Comparison of ENCODE assay signal across 16 cellular contexts in genomic region chr1:215957692-215958091, GRCh38.
DNase-seq lines count a peak whose midpoint lies in the region; ATAC-seq and TF ChIP-seq lines count a peak whose summit lies in the region.
"Had no signal": no experiment of that assay in that cellular context is flagged by ENCODE, and none has a peak within 500 bp of the region (broad histone marks: within the 10 kb centered on the region; RNA-seq: fewer than 3 reads in every experiment).

No MANE protein-coding gene starts in this region.

- no peak overlapping the region for H3K4me3 ChIP-seq in choroid plexus epithelial cell (ENCODE audit: low read depth, low read length)
- H3K4me3 ChIP-seq: spleen had no signal

- peak; percentile 67 for DNase-seq in COLO829 (ENCODE audit: low spot score)
- DNase-seq in HFFc6: peak; percentile 6
- peak; percentile 10 for DNase-seq in choroid plexus epithelial cell (ENCODE audit: low read depth)
- DNase-seq in mesothelial cell of epicardium (ENCODE audit: low spot score in 2 of 2, unreplicated experiment in 2 of 2): peak; percentile 25 to 39
- no peak for DNase-seq in substantia nigra (lab: John Stamatoyannopoulos, UW)
- DNase-seq: activated CD4-positive, alpha-beta T cell treated with anti-CD3 and anti-CD28 coated beads for 36 hours; activated naive CD8-positive, alpha-beta T cell treated with anti-CD3 and anti-CD28 coated beads, Interleukin-2, amount 50 U/mL, for 24 hours; activated T-cell treated with anti-CD3 and anti-CD28 coated beads, Interleukin-2, amount 50 U/mL, for 1 hour; DMS 273 treated with DMSO at 0.1 percent for 48 hours; NCI-H187 treated with DMSO at 0.1 percent for 48 hours; NCI-H526 treated with DMSO at 0.1 percent for 48 hours; spleen; T-helper 2 cell had no signal

- ATAC-seq in GM19023 (IDR thresholded peaks at IDR 0.05; ENCODE audit: unreplicated experiment) (no peak), HG02798 (IDR thresholded peaks at IDR 0.05; ENCODE audit: poor library complexity, unreplicated experiment) (no peak), GM18861 (IDR thresholded peaks at IDR 0.05; ENCODE audit: unreplicated experiment) (no peak)
- ATAC-seq: activated CD4-positive, alpha-beta T cell treated with anti-CD3 and anti-CD28 coated beads for 36 hours; activated naive CD8-positive, alpha-beta T cell treated with anti-CD3 and anti-CD28 coated beads, Interleukin-2, amount 50 U/mL, for 24 hours had no signal

- H3K27me3 Mint-ChIP-seq in HFFc6 (ENCODE audit: insufficient read depth): 0 out of 2 replicates have a peak, but pooled peaks cover 1% of the 10 kb centered on the region
- H3K27me3 Mint-ChIP-seq in mesothelial cell of epicardium (ENCODE audit: low read depth): peaks cover 9% of the 10 kb centered on the region
- H3K27me3 Mint-ChIP-seq: activated CD4-positive, alpha-beta T cell treated with anti-CD3 and anti-CD28 coated beads for 36 hours; activated naive CD8-positive, alpha-beta T cell treated with anti-CD3 and anti-CD28 coated beads, Interleukin-2, amount 50 U/mL, for 24 hours had no signal

- H3K9me3 Mint-ChIP-seq in HFFc6: no peaks in the 10 kb centered on the region; the same call in 1 of the 2 replicates
- no peaks in the 10 kb centered on the region for H3K9me3 Mint-ChIP-seq in mesothelial cell of epicardium

- peak overlapping the region; percentile 35 for H3K27ac Mint-ChIP-seq in HFFc6
- peak overlapping the region; percentile 44 for H3K27ac Mint-ChIP-seq in mesothelial cell of epicardium
- H3K27ac Mint-ChIP-seq: activated CD4-positive, alpha-beta T cell treated with anti-CD3 and anti-CD28 coated beads for 36 hours; activated naive CD8-positive, alpha-beta T cell treated with anti-CD3 and anti-CD28 coated beads, Interleukin-2, amount 50 U/mL, for 24 hours had no signal

- no peaks in the 10 kb centered on the region for H3K36me3 Mint-ChIP-seq in HFFc6 (ENCODE audit: low read depth)
- H3K36me3 Mint-ChIP-seq in mesothelial cell of epicardium: no peaks in the 10 kb centered on the region

- no peak overlapping the region for H3K27ac ChIP-seq in substantia nigra (ENCODE audit: low read depth, low read length, poor library complexity, severe bottlenecking)
- H3K27ac ChIP-seq: spleen had no signal

- H3K4me3 Mint-ChIP-seq in HFFc6 (peak overlapping the region; percentile 80), mesothelial cell of epicardium (peak overlapping the region; percentile 11)
- H3K4me3 Mint-ChIP-seq: activated CD4-positive, alpha-beta T cell treated with anti-CD3 and anti-CD28 coated beads for 36 hours; activated naive CD8-positive, alpha-beta T cell treated with anti-CD3 and anti-CD28 coated beads, Interleukin-2, amount 50 U/mL, for 24 hours had no signal

- TF ChIP-seq CTCF in HFFc6 (IDR thresholded peaks at IDR 0.05) (no peak), choroid plexus epithelial cell (conservative IDR thresholded peaks at IDR 0.05; ENCODE audit: low read depth, low read length) (no peak), mesothelial cell of epicardium (IDR thresholded peaks at IDR 0.05; ENCODE audit: unreplicated experiment) (no peak)

- H3K4me1 Mint-ChIP-seq in HFFc6 (ENCODE audit: low read depth) (peaks cover 23% of the 10 kb centered on the region), mesothelial cell of epicardium (peaks cover 18% of the 10 kb centered on the region)
- H3K4me1 Mint-ChIP-seq: activated CD4-positive, alpha-beta T cell treated with anti-CD3 and anti-CD28 coated beads for 36 hours; activated naive CD8-positive, alpha-beta T cell treated with anti-CD3 and anti-CD28 coated beads, Interleukin-2, amount 50 U/mL, for 24 hours had no signal

Comparison
In these comparisons a context has a peak if more than half of its experiments do, and no peak if none do; other contexts are left out.
1. DNase-seq: peak in COLO829 (single experiment), HFFc6 (single experiment), choroid plexus epithelial cell (single experiment) and mesothelial cell of epicardium (2 of 2); none in substantia nigra (0 of 49).